8 cellular contexts compared by ENCODE assay signal in genomic region chr2:46171441-46171953, GRCh38.
DNase-seq lines count a peak whose midpoint lies in the region; ATAC-seq lines count a peak whose summit lies in the region.

No MANE protein-coding gene starts in this region.

- DNase-seq in EL (peak; percentile 90), NCI-H446 treated with DMSO at 0.1 percent for 48 hours (lab: John Stamatoyannopoulos, UW) (peak; percentile 31), non-pigmented ciliary epithelial cell (ENCODE audit: low read depth) (peak; percentile 65)
- no peak for DNase-seq in activated CD4-positive, CD25-positive, alpha-beta regulatory T cell treated with anti-CD3 and anti-CD28 coated beads, Interleukin-2, amount 50 U/mL, for 72 hours

- ATAC-seq in esophagus mucosa (peak; percentile 74), HG03045 (IDR thresholded peaks at IDR 0.05; ENCODE audit: unreplicated experiment) (no peak), GM21360 (IDR thresholded peaks at IDR 0.05; ENCODE audit: unreplicated experiment) (no peak), GM21381 (IDR thresholded peaks at IDR 0.05; ENCODE audit: unreplicated experiment) (no peak)
